Comparison of ENCODE assay signal across 33 cellular contexts in genomic region chr7:47394216-47394615, GRCh38.
"Had no signal": no experiment of that assay in that cellular context is flagged by ENCODE, and none has a peak within 500 bp of the region (broad histone marks: within the 10 kb centered on the region; RNA-seq: fewer than 3 reads in every experiment).

No MANE protein-coding gene starts in this region.

- H3K4me1 ChIP-seq: colonic mucosa had no signal

- H3K4me3 Mint-ChIP-seq: activated B cell treated with CpG ODN at 0.5 μM for 24 hours; activated CD8-positive, alpha-beta memory T cell treated with anti-CD3 and anti-CD28 coated beads, Interleukin-2, amount 10 ng/mL, durations not matched to agents 7 days and 5 days; activated CD8-positive, alpha-beta T cell treated with anti-CD3 and anti-CD28 coated beads for 36 hours; activated naive CD8-positive, alpha-beta T cell; activated T-helper 1 cell treated with anti-CD3 and anti-CD28 coated beads, Interleukin-12 subunit alpha, Interleukin-12 subunit beta, Interleukin-2, Interleukin-4 antibody, amounts not matched to agents 30 ng/mL and 10 ng/mL and 1 ng/mL, durations not matched to agents 14 hours and 24 hours and 36 hours; dendritic cell treated with granulocyte-macrophage colony-stimulating factor and Interleukin-4, amounts not matched to agents 40 ng/mL and 50 ng/mL, for 4 days; endodermal cell; T-helper 17 cell; T-helper 2 cell treated with Interferon-gamma antibody and Interleukin-4, amounts not matched to agents 5 μg/mL and 100 μg/mL, for 36 hours had no signal

- H3K4me1 Mint-ChIP-seq: activated CD8-positive, alpha-beta memory T cell treated with anti-CD3 and anti-CD28 coated beads, Interleukin-2, amount 10 ng/mL, durations not matched to agents 7 days and 5 days; endodermal cell; T-helper 17 cell had no signal

- H3K27me3 Mint-ChIP-seq: activated B cell treated with CpG ODN at 0.5 μM for 24 hours; activated CD8-positive, alpha-beta memory T cell treated with anti-CD3 and anti-CD28 coated beads, Interleukin-2, amount 10 ng/mL, durations not matched to agents 7 days and 5 days; dendritic cell treated with granulocyte-macrophage colony-stimulating factor and Interleukin-4, amounts not matched to agents 40 ng/mL and 50 ng/mL, for 4 days had no signal

- H3K27ac Mint-ChIP-seq: activated B cell treated with CpG ODN at 0.5 μM for 24 hours; activated CD8-positive, alpha-beta memory T cell treated with anti-CD3 and anti-CD28 coated beads, Interleukin-2, amount 10 ng/mL, durations not matched to agents 7 days and 5 days; activated CD8-positive, alpha-beta T cell treated with anti-CD3 and anti-CD28 coated beads for 36 hours; activated naive CD8-positive, alpha-beta T cell; activated T-helper 1 cell treated with anti-CD3 and anti-CD28 coated beads, Interleukin-12 subunit alpha, Interleukin-12 subunit beta, Interleukin-2, Interleukin-4 antibody, amounts not matched to agents 30 ng/mL and 10 ng/mL and 1 ng/mL, durations not matched to agents 14 hours and 24 hours and 36 hours; activated T-helper 2 cell treated with anti-CD3 and anti-CD28 coated beads, Interferon-gamma antibody, Interleukin-2, Interleukin-4, amounts not matched to agents 10 μg/mL and 5 μg/mL and 100 μg/mL, durations not matched to agents 14 hours and 24 hours and 36 hours; dendritic cell treated with granulocyte-macrophage colony-stimulating factor and Interleukin-4, amounts not matched to agents 40 ng/mL and 50 ng/mL, for 4 days; T-helper 17 cell; T-helper 2 cell treated with Interferon-gamma antibody and Interleukin-4, amounts not matched to agents 5 μg/mL and 100 μg/mL, for 36 hours had no signal

- DNase-seq: activated B cell treated with CpG ODN at 0.5 μM for 24 hours; activated CD4-positive, alpha-beta T cell treated with anti-CD3 and anti-CD28 coated beads for 48 hours; activated CD4-positive, alpha-beta T cell treated with anti-CD3 and anti-CD28 coated beads, Interleukin-2, amount 50 U/mL, for 1 hour; activated CD4-positive, alpha-beta T cell treated with anti-CD3 and anti-CD28 coated beads, Interleukin-2, amount 50 U/mL, for 48 hours; activated CD8-positive, alpha-beta memory T cell treated with anti-CD3 and anti-CD28 coated beads, Interleukin-2, amount 10 ng/mL, durations not matched to agents 7 days and 5 days; activated CD8-positive, alpha-beta memory T cell treated with anti-CD3 and anti-CD28 coated beads, Interleukin-2, amount 50 U/mL, for 4 hours; activated CD8-positive, alpha-beta T cell treated with anti-CD3 and anti-CD28 coated beads for 36 hours; activated gamma-delta T cell treated with Interleukin-2 at 50 U/mL for 16 hours; activated naive CD4-positive, alpha-beta T cell treated with anti-CD3 and anti-CD28 coated beads, Interleukin-2, amount 50 U/mL, for 16 hours; activated naive CD4-positive, alpha-beta T cell treated with Interleukin-2 at 50 U/mL for 16 hours; activated T-cell treated with anti-CD3 and anti-CD28 coated beads, Interleukin-2, amount 50 U/mL, for 1 hour; activated T-cell treated with anti-CD3 and anti-CD28 coated beads, Interleukin-2, amount 50 U/mL, for 48 hours; amniotic stem cell; anterior cingulate cortex; brain microvascular endothelial cell; caudate nucleus; colonic mucosa; effector memory CD4-positive, alpha-beta T cell; endodermal cell; foreskin fibroblast; SW 1271; T-helper 1 cell; T-helper 17 cell; T1000; WERI-Rb-1 had no signal

- H3K9me3 Mint-ChIP-seq: activated B cell treated with CpG ODN at 0.5 μM for 24 hours; activated CD8-positive, alpha-beta T cell treated with anti-CD3 and anti-CD28 coated beads for 36 hours; activated T-helper 1 cell treated with anti-CD3 and anti-CD28 coated beads, Interleukin-12 subunit alpha, Interleukin-12 subunit beta, Interleukin-2, Interleukin-4 antibody, amounts not matched to agents 30 ng/mL and 10 ng/mL and 1 ng/mL, durations not matched to agents 14 hours and 24 hours and 36 hours; activated T-helper 2 cell treated with anti-CD3 and anti-CD28 coated beads, Interferon-gamma antibody, Interleukin-2, Interleukin-4, amounts not matched to agents 10 μg/mL and 5 μg/mL and 100 μg/mL, durations not matched to agents 14 hours and 24 hours and 36 hours; endodermal cell; T-helper 2 cell treated with Interferon-gamma antibody and Interleukin-4, amounts not matched to agents 5 μg/mL and 100 μg/mL, for 36 hours had no signal

- H3K36me3 Mint-ChIP-seq: activated CD8-positive, alpha-beta memory T cell treated with anti-CD3 and anti-CD28 coated beads, Interleukin-2, amount 10 ng/mL, durations not matched to agents 7 days and 5 days; activated naive CD8-positive, alpha-beta T cell had no signal

- H3K27ac ChIP-seq: brain microvascular endothelial cell, colonic mucosa, dorsolateral prefrontal cortex, WERI-Rb-1 had no signal

- H3K4me3 ChIP-seq: colonic mucosa, dorsolateral prefrontal cortex had no signal

- H3K9me3 ChIP-seq: colonic mucosa had no signal

- ATAC-seq: activated CD4-positive, CD25-positive, alpha-beta regulatory T cell treated with anti-CD3 and anti-CD28 coated beads, Interleukin-2, amount 50 U/mL, for 24 hours; activated CD8-positive, alpha-beta memory T cell treated with anti-CD3 and anti-CD28 coated beads, Interleukin-2, amount 10 ng/mL, durations not matched to agents 7 days and 5 days; activated CD8-positive, alpha-beta T cell treated with anti-CD3 and anti-CD28 coated beads for 36 hours; esophagus mucosa; T-helper 17 cell had no signal

- H3K27me3 ChIP-seq: brain microvascular endothelial cell, colonic mucosa had no signal

- H3K36me3 ChIP-seq: WERI-Rb-1 had no signal
